ENCODE assay signal across 9 cellular contexts in the genomic region with DNA sequence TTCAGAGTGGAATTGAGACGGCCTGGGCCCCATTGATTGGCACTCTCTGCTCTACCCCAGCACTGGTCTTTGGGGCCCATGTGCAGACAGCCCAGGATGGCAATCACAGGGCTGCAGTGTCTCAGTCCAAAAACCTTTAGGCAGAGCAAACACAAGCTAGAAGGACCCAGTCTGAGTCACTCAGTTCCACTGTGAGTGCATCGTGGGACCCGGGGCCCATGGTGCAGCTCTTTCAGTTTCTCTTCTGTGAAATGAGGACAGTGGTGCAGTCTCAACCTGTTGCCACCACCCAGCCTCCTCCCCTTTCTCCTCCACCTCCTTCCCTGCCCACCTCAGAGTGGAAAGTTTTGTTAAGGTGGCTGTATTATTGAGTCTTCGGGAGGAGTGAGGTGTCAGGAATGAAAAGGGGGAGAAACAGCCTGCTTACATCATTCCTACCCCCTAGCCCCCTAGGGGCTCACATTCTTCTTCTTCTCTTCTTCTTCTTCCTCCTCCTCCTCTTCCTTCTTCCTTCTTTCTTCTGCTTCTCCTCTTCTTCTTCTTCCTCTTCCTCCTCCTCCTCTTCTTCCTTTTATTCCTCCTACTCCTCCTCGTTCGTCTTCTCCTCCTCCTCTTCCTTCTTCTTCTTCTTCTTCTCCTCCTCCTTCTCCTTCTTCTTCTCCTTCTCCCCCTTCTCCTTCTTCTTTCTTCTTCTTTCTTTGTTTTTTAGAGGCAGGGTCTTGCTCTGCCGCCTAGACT. TPM values are rescaled to one million over a fixed set of nuclear protein-coding genes. Genes with fewer than 3 reads are reported as not detected.
DNase-seq lines count a peak whose midpoint lies in the region; ATAC-seq and TF ChIP-seq lines count a peak whose summit lies in the region.
"Had no signal": no experiment of that assay in that cellular context is flagged by ENCODE, and none has a peak within 500 bp of the region (broad histone marks: within the 10 kb centered on the region; RNA-seq: fewer than 3 reads in every experiment).

No MANE protein-coding gene starts in this region.

- no peak overlapping the region for H3K4me3 ChIP-seq in left ventricle myocardium inferior

- no peaks in the 10 kb centered on the region for H3K36me3 ChIP-seq in left ventricle myocardium inferior

- no peak overlapping the region for H3K27ac ChIP-seq in left ventricle myocardium inferior (replicated peaks)

- peak; percentile 89 for ATAC-seq in HG03280 (IDR thresholded peaks at IDR 0.05; ENCODE audit: unreplicated experiment)

- DNase-seq in GM19240 (ENCODE audit: insufficient read length, low spot score) (peak; percentile 52), activated T-cell treated with anti-CD3 and anti-CD28 coated beads for 24 hours (ENCODE audit: low read depth) (peak; percentile 81), left ventricle myocardium inferior (no peak), ureter (ENCODE audit: low spot score) (no peak), NCI-H2227 (lab: John Stamatoyannopoulos, UW; ENCODE audit: unreplicated experiment) (no peak), SW480 (ENCODE audit: low spot score) (no peak)
- DNase-seq in stimulated activated CD4-positive, alpha-beta T cell treated with anti-CD3 and anti-CD28 coated beads, TNF-alpha, amount 100 ng/mL, for 1 hour (ENCODE audit: low read depth in 3 of 3, low spot score in 1 of 3) = peak; percentile 39 to 60 (median 46)

- no peaks in the 10 kb centered on the region for H3K4me1 ChIP-seq in left ventricle myocardium inferior

- H3K27me3 ChIP-seq in left ventricle myocardium inferior (ENCODE audit: low read depth) = peaks cover 42% of the 10 kb centered on the region

- intact Hi-C loops in left ventricle myocardium inferior (cut with micrococcal nuclease) = no loop called here

- TF ChIP-seq CTCF in left ventricle myocardium inferior (IDR thresholded peaks at IDR 0.05; ENCODE audit: borderline replicate concordance) = no peak

- H3K9me3 ChIP-seq in left ventricle myocardium inferior (replicated peaks) = peaks cover 8% of the 10 kb centered on the region

RNA-seq across cellular contexts. Expression of a gene that starts 19.5 kb away (rescaled TPM):
- total RNA-seq in left ventricle myocardium inferior (0.16 TPM), ureter (52.3 TPM)
- total RNA-seq: LHCN-M2 had no signal

Comparison
In these comparisons a context has a peak if more than half of its experiments do, and no peak if none do; other contexts are left out.
1. DNase-seq: peak in GM19240 (single experiment), activated T-cell treated with anti-CD3 and anti-CD28 coated beads for 24 hours (single experiment) and stimulated activated CD4-positive, alpha-beta T cell treated with anti-CD3 and anti-CD28 coated beads, TNF-alpha, amount 100 ng/mL, for 1 hour (3 of 3); none in left ventricle myocardium inferior (single experiment), ureter (single experiment), NCI-H2227 (single experiment) and SW480 (single experiment).
2. RNA of a gene that starts 19.5 kb away (total RNA-seq): 52.3 TPM in ureter (single experiment); 0.16 TPM in left ventricle myocardium inferior (single experiment); every median in the first group is over 10 times any median in the second.